1 cellular context compared by ENCODE assay signal in genomic region chr1:1033009-1033587, GRCh38.
TF ChIP-seq lines count a peak whose summit lies in the region.

No MANE protein-coding gene starts in this region.

TF ChIP-seq in SK-N-SH, 30 proteins besides CTCF, POLR2A, EP300 and RAD21 (continued from another document):
- TF ChIP-seq MXI1 (IDR thresholded peaks at IDR 0.05; ENCODE audit: low read depth, low read length) (0 out of 2 replicates have a peak, but pooled peaks have one; percentile 11), SMC3 (IDR thresholded peaks at IDR 0.05; ENCODE audit: low read depth, low read length) (peak; percentile 45), PBX3 (IDR thresholded peaks at IDR 0.05) (peak; percentile 92), TCF12 (IDR thresholded peaks at IDR 0.05) (no peak)
TF ChIP-seq in SK-N-SH: peak in this region for 3.
